14 cellular contexts compared by ENCODE assay signal in the genomic region with DNA sequence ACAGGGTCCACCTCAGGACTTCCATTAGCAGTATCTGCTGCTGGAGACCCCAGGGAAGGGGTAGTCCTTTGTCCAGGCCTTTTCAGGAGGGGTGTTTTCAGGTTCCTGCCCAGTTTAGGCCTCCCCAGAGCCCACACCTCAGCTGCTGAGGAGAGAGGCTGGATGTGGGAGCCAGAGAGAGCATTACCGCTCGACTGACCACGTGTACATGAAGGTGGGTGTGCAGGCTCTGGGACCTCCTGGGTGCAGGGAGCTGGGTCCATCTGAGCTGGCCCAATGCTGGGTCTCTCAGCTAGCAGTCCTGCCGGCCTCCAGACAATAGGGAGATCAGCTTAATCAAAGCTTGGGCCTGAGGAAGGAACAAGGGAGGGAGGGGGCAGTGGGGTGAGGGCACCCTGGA. TPM values are rescaled to one million over a fixed set of nuclear protein-coding genes. Genes with fewer than 3 reads are reported as not detected.
DNase-seq lines count a peak whose midpoint lies in the region; ATAC-seq and TF ChIP-seq lines count a peak whose summit lies in the region.
"Had no signal": no experiment of that assay in that cellular context is flagged by ENCODE, and none has a peak within 500 bp of the region (broad histone marks: within the 10 kb centered on the region; RNA-seq: fewer than 3 reads in every experiment).

No MANE protein-coding gene starts in this region.

- H3K4ac ChIP-seq in neuronal stem cell (ENCODE audit: low read length) = no peak overlapping the region

- H3K79me1 ChIP-seq in neuronal stem cell (ENCODE audit: low read depth, low read length) = no peaks in the 10 kb centered on the region

- H3K18ac ChIP-seq in neuronal stem cell (ENCODE audit: low read length) = no peak overlapping the region

- H3K9me3 ChIP-seq in RWPE2 (ENCODE audit: severe bottlenecking) (no peaks in the 10 kb centered on the region), iPS-15b (ENCODE audit: control insufficient read depth, insufficient read depth, low read length) (peaks cover 3% of the 10 kb centered on the region), neuronal stem cell (replicated peaks in 1 of 2; ENCODE audit: control insufficient read depth in 2 of 2, insufficient read depth in 1 of 2, low read depth in 1 of 2, low read length in 2 of 2) (peaks cover 6 to 10% of the 10 kb centered on the region in 2 donors)
- H3K9me3 ChIP-seq: HAP-1 had no signal

- no peak overlapping the region for H3K4me2 ChIP-seq in neuronal stem cell (ENCODE audit: insufficient read depth, low read length, poor library complexity, severe bottlenecking)

- H2BK12ac ChIP-seq in neuronal stem cell (ENCODE audit: low read length) = no peak overlapping the region

- no peak overlapping the region for H2AFZ ChIP-seq in neuronal stem cell (ENCODE audit: low read length)

- ATAC-seq in RWPE2 (ENCODE audit: low read depth) = no peak
- ATAC-seq in HG03025 (IDR thresholded peaks at IDR 0.05; ENCODE audit: low FRiP score, unreplicated experiment) = no peak
- ATAC-seq in stimulated activated naive CD8-positive, alpha-beta T cell treated with anti-CD3 and anti-CD28 coated beads, Interleukin-15, amount 100 ng/mL, for 72 hours = no peak
- ATAC-seq: CD8-positive, alpha-beta T cell; HepG2 had no signal

- H3K4me1 Mint-ChIP-seq in brain = peaks cover 78% of the 10 kb centered on the region
- peaks cover 47% of the 10 kb centered on the region for H3K4me1 Mint-ChIP-seq in stimulated activated naive CD8-positive, alpha-beta T cell treated with anti-CD3 and anti-CD28 coated beads, Interleukin-15, amount 100 ng/mL, for 72 hours

- H3K4me3 Mint-ChIP-seq in brain = peak overlapping the region; percentile 90 to 95 (median 92)
- no peak overlapping the region for H3K4me3 Mint-ChIP-seq in stimulated activated naive CD8-positive, alpha-beta T cell treated with anti-CD3 and anti-CD28 coated beads, Interleukin-15, amount 100 ng/mL, for 72 hours

- no peak overlapping the region for H3K23ac ChIP-seq in neuronal stem cell (ENCODE audit: low read depth, low read length, poor library complexity)

- no CpG with 5 or more reads among the region's 4 CpGs for WGBS in neuronal stem cell (ENCODE audit: extremely low coverage in 2 of 2, insufficient read length in 2 of 2, insufficient replicate concordance in 1 of 2), 2 donors

- no peak overlapping the region for H2BK15ac ChIP-seq in neuronal stem cell (ENCODE audit: low read length)

- no peak for TF ChIP-seq CTCF in RWPE2 (IDR thresholded peaks at IDR 0.05; ENCODE audit: poor library complexity, severe bottlenecking)
- TF ChIP-seq CTCF in brain (conservative IDR thresholded peaks at IDR 0.05) = no peak

- peak overlapping the region; percentile 79 to 98 (median 92) for H3K27ac Mint-ChIP-seq in brain
- no peak overlapping the region for H3K27ac Mint-ChIP-seq in stimulated activated naive CD8-positive, alpha-beta T cell treated with anti-CD3 and anti-CD28 coated beads, Interleukin-15, amount 100 ng/mL, for 72 hours
- H3K27ac Mint-ChIP-seq: CD8-positive, alpha-beta T cell had no signal

- H3K14ac ChIP-seq in neuronal stem cell (ENCODE audit: low read length) = no peak overlapping the region

- H2BK120ac ChIP-seq in neuronal stem cell (ENCODE audit: low read depth, low read length) = no peak overlapping the region

- H3K36me3 Mint-ChIP-seq in brain = no peaks in the 10 kb centered on the region
- H3K36me3 Mint-ChIP-seq: CD8-positive, alpha-beta T cell had no signal

- H3K4me1 ChIP-seq in RWPE2 (ENCODE audit: insufficient read depth, poor library complexity, severe bottlenecking) = no peaks in the 10 kb centered on the region
- peaks cover 6% of the 10 kb centered on the region for H3K4me1 ChIP-seq in iPS-15b (ENCODE audit: control insufficient read depth, insufficient read depth, low read length)
- H3K4me1 ChIP-seq in neuronal stem cell (ENCODE audit: control insufficient read depth in 2 of 2, insufficient read depth in 1 of 2, low read depth in 1 of 2, low read length in 2 of 2) = peaks cover 5 to 14% of the 10 kb centered on the region in 2 donors

- H3K27me3 ChIP-seq in RWPE2 (ENCODE audit: insufficient read depth, poor library complexity, severe bottlenecking) (peaks cover 99% of the 10 kb centered on the region), iPS-15b (ENCODE audit: control insufficient read depth, insufficient read depth, low read length) (peaks cover 100% of the 10 kb centered on the region), neuronal stem cell (ENCODE audit: control insufficient read depth in 3 of 3, insufficient read depth in 3 of 3, low read depth in 1 of 3, low read length in 3 of 3) (peaks cover 77 to 99% (median 98%) of the 10 kb centered on the region in 3 experiments)

- H2BK5ac ChIP-seq in neuronal stem cell (ENCODE audit: low read length) = peak overlapping the region; percentile 10

- H3K9ac ChIP-seq in iPS-15b (ENCODE audit: low read depth, low read length) (no peak overlapping the region), neuronal stem cell (ENCODE audit: low read depth, low read length, poor library complexity) (no peak overlapping the region)

- H3K27me3 Mint-ChIP-seq in brain = peaks cover 46% of the 10 kb centered on the region
- H3K27me3 Mint-ChIP-seq in stimulated activated naive CD8-positive, alpha-beta T cell treated with anti-CD3 and anti-CD28 coated beads, Interleukin-15, amount 100 ng/mL, for 72 hours = peaks cover 100% of the 10 kb centered on the region

- H3K36me3 ChIP-seq in RWPE2 (ENCODE audit: low read depth) (no peaks in the 10 kb centered on the region), iPS-15b (ENCODE audit: control insufficient read depth, insufficient read depth, low read length) (no peaks in the 10 kb centered on the region), neuronal stem cell (replicated peaks in 1 of 2; ENCODE audit: control insufficient read depth in 2 of 2, insufficient read depth in 2 of 2, low read length in 2 of 2) (no peaks in the 10 kb centered on the region)
- H3K36me3 ChIP-seq: HAP-1 had no signal

- H4K8ac ChIP-seq in neuronal stem cell (ENCODE audit: low read depth, low read length) = no peak overlapping the region

- peak; percentile 56 for DNase-seq in RWPE2 (ENCODE audit: low spot score)
- no peak for DNase-seq in neuronal stem cell (ENCODE audit: low spot score)
- no peak for DNase-seq in stimulated activated naive CD8-positive, alpha-beta T cell treated with anti-CD3 and anti-CD28 coated beads, Interleukin-15, amount 100 ng/mL, for 72 hours
- DNase-seq in MV-4-11 (lab: John Stamatoyannopoulos, UW) = no peak
- DNase-seq in NCI-H2081 (lab: John Stamatoyannopoulos, UW) = no peak
- DNase-seq: ACHN; CD8-positive, alpha-beta T cell; EL had no signal

- H3K4me3 ChIP-seq in RWPE2 (ENCODE audit: severe bottlenecking) = no peak overlapping the region
- H3K4me3 ChIP-seq in iPS-15b (ENCODE audit: low read depth, low read length) = peak overlapping the region; percentile 30
- no peak overlapping the region for H3K4me3 ChIP-seq in neuronal stem cell (ENCODE audit: low read length in 2 of 2)
- H3K4me3 ChIP-seq: HAP-1 had no signal

- H3K9me3 Mint-ChIP-seq in brain = peaks cover 0 to 8% (median 0%) of the 10 kb centered on the region in 5 experiments
- H3K9me3 Mint-ChIP-seq in stimulated activated naive CD8-positive, alpha-beta T cell treated with anti-CD3 and anti-CD28 coated beads, Interleukin-15, amount 100 ng/mL, for 72 hours = no peaks in the 10 kb centered on the region
- H3K9me3 Mint-ChIP-seq: CD8-positive, alpha-beta T cell had no signal

- no peak overlapping the region for H3K27ac ChIP-seq in RWPE2 (ENCODE audit: poor library complexity, severe bottlenecking)
- no peak overlapping the region for H3K27ac ChIP-seq in neuronal stem cell (replicated peaks; ENCODE audit: low read length)
- H3K27ac ChIP-seq: C4-2B had no signal

- H4K91ac ChIP-seq in neuronal stem cell (ENCODE audit: low read depth, low read length, poor library complexity) = no peak overlapping the region

- no peak overlapping the region for H2AK5ac ChIP-seq in neuronal stem cell (ENCODE audit: low read depth, low read length)

RNA-seq across cellular contexts. Expression of a gene that starts 29.1 kb away (rescaled TPM):
- polyA plus RNA-seq in brain (ENCODE audit: insufficient read depth, low read depth, low replicate concordance) = 36.8 TPM
- 21.3 TPM for polyA plus RNA-seq in neuronal stem cell (2013, experiment 1 of 2)
- polyA plus RNA-seq in neuronal stem cell (2013, experiment 2 of 2) = 21.7 TPM

Comparison
In these comparisons a context has a peak if more than half of its experiments do, and no peak if none do; other contexts are left out.
1. H3K27ac Mint-ChIP-seq: peak in brain (5 of 5); none in stimulated activated naive CD8-positive, alpha-beta T cell treated with anti-CD3 and anti-CD28 coated beads, Interleukin-15, amount 100 ng/mL, for 72 hours (0 of 2).
2. H3K4me3 Mint-ChIP-seq: peak in brain (5 of 5); none in stimulated activated naive CD8-positive, alpha-beta T cell treated with anti-CD3 and anti-CD28 coated beads, Interleukin-15, amount 100 ng/mL, for 72 hours (0 of 2).